In genomic region chr3:160280836-160281235, GRCh38 we compare ENCODE assay signal across 23 cellular contexts. TPM values are rescaled to one million over a fixed set of nuclear protein-coding genes. Genes with fewer than 3 reads are reported as not detected.
"Had no signal": no experiment of that assay in that cellular context is flagged by ENCODE, and none has a peak within 500 bp of the region (broad histone marks: within the 10 kb centered on the region; RNA-seq: fewer than 3 reads in every experiment).

No MANE protein-coding gene starts in this region.

- H3K36me3 ChIP-seq: MG63 had no signal

- H3K9ac ChIP-seq: SK-N-SH had no signal

- ATAC-seq: Panc1, PC-3, T-cell had no signal

- H3K9me3 ChIP-seq: MG63, SK-N-SH had no signal

- H3K27me3 ChIP-seq: MG63 had no signal

- H3K27ac ChIP-seq: RWPE1 had no signal

- H3K4me3 ChIP-seq: MG63 had no signal

- H3K4me2 ChIP-seq: SK-N-SH had no signal

- DNase-seq: Karpas-422, KBM-7, MG63, NCI-H1092, NCI-H1105 treated with DMSO at 0.1 percent for 48 hours, NCI-H1417 treated with DMSO at 0.1 percent for 48 hours, NCI-H187, NCI-H2029, NCI-H2081 treated with DMSO at 0.1 percent for 48 hours, NCI-H2171 treated with DMSO at 0.1 percent for 48 hours, NCI-H345, NCI-H446 treated with DMSO at 0.1 percent for 48 hours, NCI-H510A treated with DMSO at 0.1 percent for 48 hours, NCI-H526, PC-3, SHP77, SK-N-SH, SW 1271, T-cell had no signal

- H3K4me1 Mint-ChIP-seq: T-cell had no signal

- H3K27me3 Mint-ChIP-seq: T-cell had no signal

- H3K4me3 Mint-ChIP-seq: T-cell had no signal

- H3K27ac Mint-ChIP-seq: T-cell had no signal

- H3K9me3 Mint-ChIP-seq: T-cell had no signal

RNA-seq across cellular contexts. Expression of gene C3orf80, which starts 55.6 kb away (rescaled TPM):
- total RNA-seq: HT-29, OCI-LY7 had no signal
- polyA plus RNA-seq: SK-N-SH had no signal
